1 cellular context compared by ENCODE assay signal in genomic region chr2:218032336-218033171, GRCh38.
TF ChIP-seq lines count a peak whose summit lies in the region.

No MANE protein-coding gene starts in this region.

TF ChIP-seq in A549, 52 proteins besides CTCF, POLR2A, EP300 and RAD21 (continued from another document):
- TF ChIP-seq SMC3 (IDR thresholded peaks at IDR 0.05) (no peak), ZSCAN20 (CRISPR knock-in tag; IDR thresholded peaks at IDR 0.05) (no peak), MAZ (IDR thresholded peaks at IDR 0.05; ENCODE audit: borderline replicate concordance, low read depth, low read length) (no peak), RARB (CRISPR knock-in tag; IDR thresholded peaks at IDR 0.05) (no peak), KDM5A (IDR thresholded peaks at IDR 0.05) (no peak), REST (IDR thresholded peaks at IDR 0.05) (no peak), MAFK (IDR thresholded peaks at IDR 0.05; ENCODE audit: partially characterized antibody) (no peak), JUNB (IDR thresholded peaks at IDR 0.05) (no peak), HMGXB4 (CRISPR knock-in tag; IDR thresholded peaks at IDR 0.05; ENCODE audit: borderline replicate concordance) (no peak), RNF2 (IDR thresholded peaks at IDR 0.05; ENCODE audit: borderline replicate concordance, low read depth) (no peak)
